8 cellular contexts compared by ENCODE assay signal in the genomic region with DNA sequence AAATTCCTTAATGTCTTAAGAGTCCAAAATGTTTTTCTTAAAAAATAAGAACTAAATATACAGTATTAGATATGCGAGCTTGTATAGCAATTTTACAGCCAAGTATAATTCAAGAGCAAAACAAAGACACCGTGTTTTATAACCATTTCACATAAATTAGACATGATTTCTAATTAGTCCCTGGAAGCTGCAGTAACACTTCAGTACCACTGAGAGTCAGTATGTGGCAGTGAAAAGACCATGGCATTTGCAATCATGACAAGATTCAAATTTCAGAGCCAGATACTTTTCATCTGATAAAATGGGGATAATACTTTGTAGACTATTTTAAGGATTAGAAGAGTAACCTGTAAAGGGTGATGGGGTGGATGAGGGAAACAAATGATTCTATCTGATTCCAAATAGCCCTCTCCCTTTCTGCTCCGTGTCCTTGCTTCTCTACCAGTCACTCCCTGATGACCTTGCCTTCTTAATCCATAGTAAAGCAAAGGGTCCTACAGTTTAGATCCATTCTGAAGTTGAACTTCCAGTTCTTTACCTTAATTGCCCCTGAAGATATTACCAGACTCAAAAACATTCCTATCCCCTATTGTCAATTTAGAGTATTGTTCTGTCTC.
A peak's percentile ranks its signal among the peaks of the same experiment; 100 is the strongest.
DNase-seq lines count a peak whose midpoint lies in the region; ATAC-seq, FAIRE-seq and TF ChIP-seq lines count a peak whose summit lies in the region.

No MANE protein-coding gene starts in this region.

- no peaks in the 10 kb centered on the region for H3K4me1 ChIP-seq in pancreas

- peak; percentile 78 for DNase-seq in DMS53 (lab: John Stamatoyannopoulos, UW)
- peak; percentile 20 for DNase-seq in HuH-7 (ENCODE audit: low spot score)
- DNase-seq in SK-N-DZ (ENCODE audit: low spot score) = peak; percentile 45
- peak; percentile 73 for DNase-seq in fibroblast of peridontal ligament (ENCODE audit: extremely low read depth)
- DNase-seq in pancreas = no peak
- no peak for DNase-seq in KG1 (lab: John Stamatoyannopoulos, UW)
- no peak for DNase-seq in activated T-cell treated with anti-CD3 and anti-CD28 coated beads, Interleukin-2, amount 50 U/mL, for 4 hours

- H3K27ac ChIP-seq in pancreas = no peak overlapping the region

- H3K36me3 ChIP-seq in pancreas = no peaks in the 10 kb centered on the region

- TF ChIP-seq CTCF in pancreas (IDR thresholded peaks at IDR 0.05) = peak in 3 of 4 donors; percentile 55 to 72 (median 57)

- peak; percentile 95 for FAIRE-seq in pancreas (lab: Jason Lieb, UNC)

- 32 to 43% methylated on average over 3 of the region's 3 CpGs for WGBS in pancreas, 2 donors

- H3K4me3 ChIP-seq in pancreas = no peak overlapping the region

- H3K27me3 Mint-ChIP-seq in activated T-cell treated with anti-CD3 and anti-CD28 coated beads, Interleukin-2, amount 50 U/mL, for 4 hours (ENCODE audit: low read depth) = no peaks in the 10 kb centered on the region

- no peaks in the 10 kb centered on the region for H3K9me3 Mint-ChIP-seq in activated T-cell treated with anti-CD3 and anti-CD28 coated beads, Interleukin-2, amount 50 U/mL, for 4 hours

- H3K9me3 ChIP-seq in pancreas = no peaks in the 10 kb centered on the region

- H3K4me1 Mint-ChIP-seq in activated T-cell treated with anti-CD3 and anti-CD28 coated beads, Interleukin-2, amount 50 U/mL, for 4 hours (ENCODE audit: low read depth) = no peaks in the 10 kb centered on the region

- H3K27me3 ChIP-seq in pancreas = no peaks in the 10 kb centered on the region

- H3K4me3 Mint-ChIP-seq in activated T-cell treated with anti-CD3 and anti-CD28 coated beads, Interleukin-2, amount 50 U/mL, for 4 hours = no peak overlapping the region

- intact Hi-C loops in pancreas (cut with DNase I) = loop anchor here in 2 of 3 donors (10.0 kb wide), 2 partner anchors 230 to 350 kb away; no protein-coding TSS in a partner anchor

- ATAC-seq in GM19395 (IDR thresholded peaks at IDR 0.05; ENCODE audit: unreplicated experiment) (peak; percentile 75), pancreas (peak; percentile 75 to 90 (median 89))
- no peak for ATAC-seq in activated T-cell treated with anti-CD3 and anti-CD28 coated beads, Interleukin-2, amount 50 U/mL, for 4 hours

- H3K36me3 Mint-ChIP-seq in activated T-cell treated with anti-CD3 and anti-CD28 coated beads, Interleukin-2, amount 50 U/mL, for 4 hours (ENCODE audit: insufficient read depth) = peaks cover 1% of the 10 kb centered on the region

Comparison
In these comparisons a context has a peak if more than half of its experiments do, and no peak if none do; other contexts are left out.
1. DNase-seq: peak in DMS53 (single experiment), HuH-7 (single experiment), SK-N-DZ (single experiment) and fibroblast of peridontal ligament (single experiment); none in pancreas (0 of 6), KG1 (single experiment) and activated T-cell treated with anti-CD3 and anti-CD28 coated beads, Interleukin-2, amount 50 U/mL, for 4 hours (single experiment).
2. ATAC-seq: peak in GM19395 (single experiment) and pancreas (4 of 4); none in activated T-cell treated with anti-CD3 and anti-CD28 coated beads, Interleukin-2, amount 50 U/mL, for 4 hours (0 of 2).